16 cellular contexts compared by ENCODE assay signal in genomic region chr1:111552587-111552986, GRCh38. TPM values are rescaled to one million over a fixed set of nuclear protein-coding genes. Genes with fewer than 3 reads are reported as not detected.
DNase-seq lines count a peak whose midpoint lies in the region; ATAC-seq and TF ChIP-seq lines count a peak whose summit lies in the region.
"Had no signal": no experiment of that assay in that cellular context is flagged by ENCODE, and none has a peak within 500 bp of the region (broad histone marks: within the 10 kb centered on the region; RNA-seq: fewer than 3 reads in every experiment).

No MANE protein-coding gene starts in this region.

- intact Hi-C loops in Caco-2 (cut with micrococcal nuclease; ENCODE audit: unreplicated experiment) (loop anchor here (1.0 kb wide), 2 partner anchors 8 to 44 kb away; no protein-coding TSS in a partner anchor), PC-9 (cut with micrococcal nuclease; ENCODE audit: unreplicated experiment) (no loop called here), posterior vena cava (cut with DNase I) (no loop called here)

- DNase-seq in Caco-2 = no peak
- no peak for DNase-seq in PC-9
- DNase-seq in epithelial cell of prostate (ENCODE audit: low read depth, low spot score) = no peak
- DNase-seq in inferior parietal cortex (ENCODE audit: extremely low spot score) = no peak
- DNase-seq in NCI-H510A treated with DMSO at 0.1 percent for 48 hours (lab: John Stamatoyannopoulos, UW) = no peak
- DNase-seq in posterior vena cava (ENCODE audit: low spot score) = no peak
- DNase-seq: 8988T; CD4-positive, CD25-positive, alpha-beta regulatory T cell; DMS79; H7 had no signal

- peaks cover 20% of the 10 kb centered on the region for H3K4me1 Mint-ChIP-seq in Caco-2 (ENCODE audit: low read depth, unreplicated experiment)
- H3K4me1 Mint-ChIP-seq: GM23338 had no signal

- no peak overlapping the region for H2AFZ ChIP-seq in PC-9

- H3K9ac ChIP-seq in rectal smooth muscle tissue (ENCODE audit: low read length) = no peak overlapping the region
- H3K9ac ChIP-seq: BLaER1 treated with 17β-estradiol and CSF1 and Interleukin-3, amounts not matched to agents 10 nM and 100 nM had no signal

- H3K27me3 ChIP-seq in Caco-2 (replicated peaks; ENCODE audit: control insufficient read depth, insufficient read depth, low read length) (no peaks in the 10 kb centered on the region), PC-9 (ENCODE audit: insufficient read depth, low read depth) (no peaks in the 10 kb centered on the region), rectal smooth muscle tissue (ENCODE audit: control insufficient read depth, insufficient read depth, low read length) (no peaks in the 10 kb centered on the region)
- H3K27me3 ChIP-seq: BLaER1 treated with 17β-estradiol and CSF1 and Interleukin-3, amounts not matched to agents 10 nM and 100 nM had no signal

- CTCF ChIA-PET in Caco-2 (lab: Charles Lee) (interaction anchor here (1.2 to 1.3 kb wide), 2 partner anchors 45 to 67 kb away, joined by 5 to 6 read pairs; no protein-coding TSS in a partner anchor), PC-9 (lab: Charles Lee) (interaction anchor here (1.0 kb wide), 1 partner anchor 45 kb away, joined by 3 read pairs; no protein-coding TSS in a partner anchor)

- 0 out of 2 replicates have a peak, but pooled peaks cover 12% of the 10 kb centered on the region for H3F3A ChIP-seq in PC-9 (ENCODE audit: insufficient read depth, low read depth)

- H3K27ac Mint-ChIP-seq in Caco-2 (ENCODE audit: unreplicated experiment) = peak overlapping the region; percentile 58
- H3K27ac Mint-ChIP-seq: CD4-positive, CD25-positive, alpha-beta regulatory T cell; GM23338 had no signal

- peaks cover 10% of the 10 kb centered on the region for H3K36me3 Mint-ChIP-seq in Caco-2 (ENCODE audit: insufficient read depth, unreplicated experiment)
- H3K36me3 Mint-ChIP-seq: CD4-positive, CD25-positive, alpha-beta regulatory T cell had no signal

- H3K9me3 Mint-ChIP-seq in Caco-2 (ENCODE audit: unreplicated experiment) = no peaks in the 10 kb centered on the region
- H3K9me3 Mint-ChIP-seq: CD4-positive, CD25-positive, alpha-beta regulatory T cell; GM23338 had no signal

- H3K4me3 ChIP-seq in Caco-2 (ENCODE audit: low read depth, low read length) = no peak overlapping the region
- H3K4me3 ChIP-seq in PC-9 = no peak overlapping the region
- no peak overlapping the region for H3K4me3 ChIP-seq in rectal smooth muscle tissue (ENCODE audit: low read length)
- H3K4me3 ChIP-seq: BLaER1 treated with 17β-estradiol and CSF1 and Interleukin-3, amounts not matched to agents 10 nM and 100 nM; GM12878; GM23338 had no signal

- peak overlapping the region; percentile 58 for H3K4me3 Mint-ChIP-seq in Caco-2 (ENCODE audit: unreplicated experiment)
- H3K4me3 Mint-ChIP-seq: CD4-positive, CD25-positive, alpha-beta regulatory T cell; GM23338 had no signal

- H3K79me2 ChIP-seq in PC-9 (ENCODE audit: low read depth) = no peaks in the 10 kb centered on the region

- H3K4me1 ChIP-seq in Caco-2 (peaks cover 50% of the 10 kb centered on the region), PC-9 (replicated peaks; ENCODE audit: insufficient read depth) (peaks cover 12% of the 10 kb centered on the region), rectal smooth muscle tissue (ENCODE audit: control insufficient read depth, insufficient read depth, low read length) (peaks cover 9% of the 10 kb centered on the region)
- H3K4me1 ChIP-seq: BLaER1 treated with 17β-estradiol and CSF1 and Interleukin-3, amounts not matched to agents 10 nM and 100 nM had no signal

- POLR2A ChIA-PET in Caco-2 (lab: Charles Lee) = no interaction called here
- POLR2A ChIA-PET in PC-9 (lab: Charles Lee; ENCODE audit: unreplicated experiment) = interaction anchor here (0.6 kb wide), 1 partner anchor 48 kb away, joined by 3 read pairs; no protein-coding TSS in a partner anchor

- H4K20me1 ChIP-seq in PC-9 (ENCODE audit: insufficient read depth) = no peaks in the 10 kb centered on the region
- H4K20me1 ChIP-seq: BLaER1 treated with 17β-estradiol and CSF1 and Interleukin-3, amounts not matched to agents 10 nM and 100 nM had no signal

- H3K9me2 ChIP-seq in PC-9 (ENCODE audit: insufficient read depth) = no peaks in the 10 kb centered on the region

- 0 out of 2 replicates have a peak overlapping the region, but pooled peaks have one; percentile 22 for H3K4me2 ChIP-seq in PC-9
- H3K4me2 ChIP-seq: BLaER1 treated with 17β-estradiol and CSF1 and Interleukin-3, amounts not matched to agents 10 nM and 100 nM; GM23338 had no signal

- TF ChIP-seq CTCF in Caco-2 (IDR thresholded peaks at IDR 0.05; ENCODE audit: insufficient read depth in 1 of 2, low read depth in 1 of 2, low read length in 1 of 2, severe bottlenecking in 1 of 2, unreplicated experiment in 1 of 2) (no peak), PC-9 (conservative IDR thresholded peaks at IDR 0.05) (no peak)

- 0 out of 2 replicates have a peak overlapping the region, but pooled peaks have one; percentile 5 for H3K27ac ChIP-seq in PC-9
- peak overlapping the region; percentile 62 for H3K27ac ChIP-seq in epithelial cell of prostate
- peak overlapping the region; percentile 74 for H3K27ac ChIP-seq in rectal smooth muscle tissue (ENCODE audit: low read depth, low read length)
- H3K27ac ChIP-seq: BLaER1 treated with 17β-estradiol and CSF1 and Interleukin-3, amounts not matched to agents 10 nM and 100 nM had no signal

- no peak for ATAC-seq in HG03378 (IDR thresholded peaks at IDR 0.05; ENCODE audit: unreplicated experiment)
- ATAC-seq: GM12878, GM23338 had no signal

- BruUV-seq in Caco-2 (replicated peaks; lab: Mats Ljungman, UMichigan) (no TSS peak), PC-9 (replicated peaks; lab: Mats Ljungman, UMichigan) (no TSS peak)

- no peaks in the 10 kb centered on the region for H3K27me3 Mint-ChIP-seq in Caco-2 (ENCODE audit: insufficient read depth, unreplicated experiment)

- no peaks in the 10 kb centered on the region for H3K9me3 ChIP-seq in Caco-2
- H3K9me3 ChIP-seq in PC-9 (ENCODE audit: insufficient read depth, low read depth) = no peaks in the 10 kb centered on the region
- H3K9me3 ChIP-seq: BLaER1 treated with 17β-estradiol and CSF1 and Interleukin-3, amounts not matched to agents 10 nM and 100 nM had no signal

- H3K36me3 ChIP-seq in Caco-2 (ENCODE audit: control insufficient read depth, insufficient read depth, low read length) (no peaks in the 10 kb centered on the region), PC-9 (ENCODE audit: low read depth) (no peaks in the 10 kb centered on the region), rectal smooth muscle tissue (ENCODE audit: control insufficient read depth, insufficient read depth, low read length) (no peaks in the 10 kb centered on the region)
- H3K36me3 ChIP-seq: BLaER1 treated with 17β-estradiol and CSF1 and Interleukin-3, amounts not matched to agents 10 nM and 100 nM had no signal

RNA-seq across cellular contexts. Expression of gene ADORA3, which starts 49.2 kb away (rescaled TPM):
- not detected in 2 replicates for total RNA-seq in Caco-2 (2022)
- total RNA-seq in PC-9 (2021) = not detected in 2 replicates
- 10 to 100 TPM; 10.3 to 17.5 TPM for total RNA-seq in posterior vena cava
- total RNA-seq: CD4-positive, CD25-positive, alpha-beta regulatory T cell; G401; GM23338; H7 had no signal

RNA-seq across cellular contexts. Expression of gene TMIGD3, which starts 49.2 kb away (rescaled TPM):
- total RNA-seq in Caco-2 (2022) (0.35 and 0.88 TPM in 2 replicates), PC-9 (2021) (not detected in 2 replicates), posterior vena cava (1 to 10 TPM; 4.2 to 7.1 TPM)
- total RNA-seq: CD4-positive, CD25-positive, alpha-beta regulatory T cell; G401; GM23338 had no signal

Comparison
In these comparisons a context has a peak if more than half of its experiments do, and no peak if none do; other contexts are left out.
1. H3K27ac ChIP-seq: peak in every context shown above with its lines; median percentile 74 in rectal smooth muscle tissue; 62 in epithelial cell of prostate; 5 in PC-9.